ENCODE assay signal across 15 cellular contexts in the genomic region with DNA sequence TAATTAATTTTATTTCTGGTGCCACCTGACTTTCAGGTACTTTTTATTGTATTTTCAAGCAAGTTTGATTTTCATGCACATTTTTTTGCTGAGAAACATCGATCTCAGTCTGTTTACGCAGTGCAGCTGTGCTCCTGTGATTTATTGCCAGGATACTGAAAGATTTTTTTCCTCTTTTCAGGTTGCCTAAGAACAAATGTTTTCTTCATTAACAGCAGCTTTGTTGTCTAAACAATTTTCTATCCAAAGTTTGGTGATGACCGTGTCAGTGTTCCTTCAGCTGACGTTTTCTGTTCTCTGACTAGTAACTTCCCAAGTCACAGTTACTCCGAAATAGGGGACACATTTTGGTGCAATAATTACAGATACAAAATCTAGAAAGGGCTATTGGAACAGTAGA.
DNase-seq lines count a peak whose midpoint lies in the region; ATAC-seq and TF ChIP-seq lines count a peak whose summit lies in the region.
"Had no signal": no experiment of that assay in that cellular context is flagged by ENCODE, and none has a peak within 500 bp of the region (broad histone marks: within the 10 kb centered on the region; RNA-seq: fewer than 3 reads in every experiment).

No MANE protein-coding gene starts in this region.

- TF ChIP-seq POLR2A in breast epithelium (IDR thresholded peaks at IDR 0.05) (no peak), vagina (IDR thresholded peaks at IDR 0.05) (no peak)

- no peaks in the 10 kb centered on the region for H3K27me3 Mint-ChIP-seq in nephron (ENCODE audit: low read depth)

- H3K36me3 Mint-ChIP-seq in nephron (ENCODE audit: low read depth) = peaks cover 92% of the 10 kb centered on the region
- H3K36me3 Mint-ChIP-seq: IgD-negative memory B cell had no signal

- no peak for DNase-seq in breast epithelium (ENCODE audit: low spot score in 2 of 2)
- no peak for DNase-seq in mammary epithelial cell
- DNase-seq in vagina (ENCODE audit: extremely low spot score in 2 of 2) = no peak
- no peak for DNase-seq in retina
- DNase-seq: 8988T, C1 segment of cervical spinal cord, NCI-H1417, NCI-H2029 treated with DMSO at 0.1 percent for 48 hours, NCI-H510A, SIG-M5 had no signal

- H3K27ac ChIP-seq in breast epithelium = peak overlapping the region; percentile 45 to 53
- H3K27ac ChIP-seq in mammary epithelial cell (ENCODE audit: insufficient read depth, low read depth, low read length) = no peak overlapping the region
- H3K27ac ChIP-seq in vagina = peak overlapping the region; percentile 28

- no peak overlapping the region for H3K9ac ChIP-seq in mammary epithelial cell (ENCODE audit: insufficient read depth, low read length)
- H3K9ac ChIP-seq in endocrine pancreas (ENCODE audit: control insufficient read depth, insufficient read depth, low read length) = no peak overlapping the region

- H3K27me3 ChIP-seq in breast epithelium (no peaks in the 10 kb centered on the region), mammary epithelial cell (ENCODE audit: insufficient read depth, low read length) (no peaks in the 10 kb centered on the region), endocrine pancreas (ENCODE audit: control insufficient read depth, insufficient read depth, low read length) (no peaks in the 10 kb centered on the region), vagina (no peaks in the 10 kb centered on the region)

- in situ Hi-C loops in mammary epithelial cell (cut with MboI; ENCODE audit: low sequenced_read_pairs in 2 of 2) = loop anchor here (25.0 kb wide), 2 partner anchors 912 to 1187 kb away; no protein-coding TSS in a partner anchor

- no peak overlapping the region for H3K4me2 ChIP-seq in mammary epithelial cell (ENCODE audit: insufficient read depth, low read depth, low read length)

- H3K36me3 ChIP-seq in breast epithelium (no peaks in the 10 kb centered on the region), mammary epithelial cell (ENCODE audit: insufficient read depth, low read length) (peaks cover 5% of the 10 kb centered on the region), endocrine pancreas (ENCODE audit: control insufficient read depth, insufficient read depth, low read length) (no peaks in the 10 kb centered on the region), vagina (no peaks in the 10 kb centered on the region)

- no TSS peak for BruUV-seq in mammary epithelial cell (replicated peaks; lab: Mats Ljungman, UMichigan)

- dilution Hi-C loops in mammary epithelial cell (cut with HindIII; ENCODE audit: low sequenced_read_pairs) = no loop called here

- H3K27ac Mint-ChIP-seq in nephron = peak overlapping the region; percentile 60 to 85 (median 63)
- H3K27ac Mint-ChIP-seq: IgD-negative memory B cell had no signal

- ATAC-seq in GM19328 (IDR thresholded peaks at IDR 0.05; ENCODE audit: unreplicated experiment) (no peak), HG03565 (IDR thresholded peaks at IDR 0.05; ENCODE audit: unreplicated experiment) (no peak)

- H3K4me1 ChIP-seq in breast epithelium (no peaks in the 10 kb centered on the region), mammary epithelial cell (ENCODE audit: insufficient read depth, low read length) (peaks cover 8% of the 10 kb centered on the region), endocrine pancreas (ENCODE audit: control insufficient read depth, insufficient read depth, low read length) (no peaks in the 10 kb centered on the region), vagina (no peaks in the 10 kb centered on the region)

- H3K4me1 Mint-ChIP-seq in nephron = peaks cover 37% of the 10 kb centered on the region
- H3K4me1 Mint-ChIP-seq: IgD-negative memory B cell had no signal

- H3K79me2 ChIP-seq in mammary epithelial cell (ENCODE audit: insufficient read depth, low read length) = no peaks in the 10 kb centered on the region

- TF ChIP-seq CTCF in breast epithelium (IDR thresholded peaks at IDR 0.05) (no peak), mammary epithelial cell (conservative IDR thresholded peaks at IDR 0.05 in 1 of 2, IDR thresholded peaks at IDR 0.05 in 1 of 2; ENCODE audit: extremely low read depth in 1 of 2, insufficient read depth in 1 of 2, low read depth in 1 of 2, low read length in 2 of 2) (no peak), nephron (IDR thresholded peaks at IDR 0.05; ENCODE audit: unreplicated experiment in 3 of 3) (no peak), vagina (IDR thresholded peaks at IDR 0.05) (no peak)

- no peak overlapping the region for H3K4me3 ChIP-seq in breast epithelium
- H3K4me3 ChIP-seq in mammary epithelial cell (replicated peaks in 1 of 3; ENCODE audit: insufficient read depth in 1 of 3, low read depth in 2 of 3, low read length in 3 of 3) = no peak overlapping the region
- H3K4me3 ChIP-seq in endocrine pancreas (ENCODE audit: control insufficient read depth, insufficient read depth, low read length) = peak overlapping the region; percentile 14
- no peak overlapping the region for H3K4me3 ChIP-seq in vagina

- no peaks in the 10 kb centered on the region for H4K20me1 ChIP-seq in mammary epithelial cell (ENCODE audit: insufficient read depth, low read length)

- H3K4me3 Mint-ChIP-seq in nephron = no peak overlapping the region
- H3K4me3 Mint-ChIP-seq: IgD-negative memory B cell had no signal

- intact Hi-C loops in breast epithelium (cut with DNase I; ENCODE audit: low total_unique reads) (no loop called here), mammary epithelial cell (cut with micrococcal nuclease) (no loop called here), vagina (cut with DNase I) (no loop called here)

- no peaks in the 10 kb centered on the region for H3K9me3 Mint-ChIP-seq in nephron
- H3K9me3 Mint-ChIP-seq: IgD-negative memory B cell had no signal

- H2AFZ ChIP-seq in mammary epithelial cell (ENCODE audit: low read depth, low read length) = no peak overlapping the region

- 98% methylated on average over 5 of the region's 5 CpGs for WGBS in mammary epithelial cell (ENCODE audit: low coverage, missing lambda C conversion rate)

- CTCF ChIA-PET in mammary epithelial cell (lab: Charles Lee; ENCODE audit: low non-redundant PET) = no interaction called here

- H3K9me3 ChIP-seq in breast epithelium = no peaks in the 10 kb centered on the region
- no peaks in the 10 kb centered on the region for H3K9me3 ChIP-seq in mammary epithelial cell (replicated peaks; ENCODE audit: insufficient read depth, low read length)
- H3K9me3 ChIP-seq in endocrine pancreas (ENCODE audit: control insufficient read depth, low read length) = no peaks in the 10 kb centered on the region
- H3K9me3 ChIP-seq in vagina = no peaks in the 10 kb centered on the region
